1 cellular context compared by ENCODE assay signal in the genomic region with DNA sequence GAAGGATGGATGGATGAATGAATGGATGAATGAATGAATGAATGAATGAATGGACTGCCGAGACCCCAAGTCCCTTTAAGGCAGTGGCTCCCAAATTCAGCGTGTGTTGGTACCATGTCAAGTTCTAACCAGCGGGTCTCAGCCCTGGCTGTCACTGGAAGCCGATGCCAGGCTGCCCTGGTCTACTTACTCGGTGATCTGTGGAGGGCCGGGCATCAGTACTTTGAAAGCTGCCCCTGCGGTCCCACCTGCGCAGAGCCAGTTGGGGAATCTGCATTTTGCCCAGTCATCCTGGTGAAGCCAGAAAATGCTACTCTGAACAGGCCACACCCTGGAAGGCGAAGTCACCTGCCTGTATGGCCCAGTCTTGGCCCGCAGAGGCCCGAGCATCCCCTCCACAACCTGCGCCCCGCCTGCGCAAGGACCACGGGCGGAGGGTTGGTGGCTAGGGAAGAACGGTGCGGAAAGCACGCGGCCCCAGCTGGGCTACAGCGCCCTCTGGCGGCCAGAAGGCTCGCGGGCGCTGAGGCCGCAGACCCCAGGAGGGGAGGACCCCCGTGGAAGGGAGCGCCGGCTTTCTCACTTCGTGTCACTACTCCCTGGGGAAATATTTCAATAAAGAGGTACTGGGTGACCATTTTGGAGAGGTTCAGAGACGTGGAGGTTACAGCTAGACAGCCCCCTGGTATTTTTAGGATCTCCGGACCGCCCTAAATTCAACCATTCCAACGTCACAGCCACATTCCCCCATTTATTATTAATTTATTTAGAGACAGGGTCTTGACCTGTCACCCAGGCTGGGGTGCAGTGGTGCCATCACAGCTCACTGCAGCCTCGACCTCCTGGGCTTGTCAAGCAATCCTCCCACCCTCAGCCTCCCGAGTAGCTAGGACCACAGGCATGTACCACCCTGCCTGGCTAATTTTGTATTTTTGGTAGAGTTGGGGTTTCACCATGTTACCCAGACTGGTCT.
TF ChIP-seq lines count a peak whose summit lies in the region.

No MANE protein-coding gene starts in this region.

TF ChIP-seq in HepG2, 621 proteins besides CTCF, POLR2A, EP300 and RAD21 (continued from another document and continues in another):
- TF ChIP-seq THAP8 (CRISPR knock-in tag; IDR thresholded peaks at IDR 0.05; ENCODE audit: borderline replicate concordance) (no peak), ZNF7 (CRISPR knock-in tag; IDR thresholded peaks at IDR 0.05) (no peak), ZNF331 (CRISPR knock-in tag; IDR thresholded peaks at IDR 0.05) (no peak), ZNF781 (CRISPR knock-in tag; IDR thresholded peaks at IDR 0.05; ENCODE audit: borderline replicate concordance, not compliant biosample characterization) (peak; percentile 9), ZNF263 (CRISPR knock-in tag; IDR thresholded peaks at IDR 0.05) (peak; percentile 76), NR0B2 (CRISPR knock-in tag; IDR thresholded peaks at IDR 0.05) (0 out of 2 replicates have a peak, but pooled peaks have one; percentile 32), NR2F2 (IDR thresholded peaks at IDR 0.05; ENCODE audit: borderline replicate concordance, low read depth) (no peak), GABPB1 (CRISPR knock-in tag; IDR thresholded peaks at IDR 0.05) (peak; percentile 54; the same call in 1 of the 2 replicates), ATF3 (CRISPR knock-in tag; IDR thresholded peaks at IDR 0.05) (no peak), SOX13 (IDR thresholded peaks at IDR 0.05) (no peak), SOX13 (CRISPR knock-in tag; conservative IDR thresholded peaks at IDR 0.05 in 1 of 2, IDR thresholded peaks at IDR 0.05 in 1 of 2) (no peak), SIN3A (IDR thresholded peaks at IDR 0.05; ENCODE audit: borderline replicate concordance, low read depth, low read length) (no peak), ZNF607 (CRISPR knock-in tag; IDR thresholded peaks at IDR 0.05; ENCODE audit: borderline replicate concordance) (0 out of 2 replicates have a peak, but pooled peaks have one; percentile 21), CC2D1A (CRISPR knock-in tag; IDR thresholded peaks at IDR 0.05) (no peak), ZSCAN20 (CRISPR knock-in tag; IDR thresholded peaks at IDR 0.05; ENCODE audit: borderline replicate concordance) (no peak), TGIF2 (CRISPR knock-in tag; IDR thresholded peaks at IDR 0.05) (no peak), KLF6 (CRISPR knock-in tag; IDR thresholded peaks at IDR 0.05) (no peak), ZBTB1 (CRISPR knock-in tag; IDR thresholded peaks at IDR 0.05; ENCODE audit: borderline replicate concordance) (no peak), EED (CRISPR knock-in tag; IDR thresholded peaks at IDR 0.05) (0 out of 2 replicates have a peak, but pooled peaks have one; percentile 42), FOXP4 (CRISPR knock-in tag; IDR thresholded peaks at IDR 0.05) (no peak), CREM (IDR thresholded peaks at IDR 0.05) (no peak), CREM (CRISPR knock-in tag; IDR thresholded peaks at IDR 0.05) (no peak), ASH2L (IDR thresholded peaks at IDR 0.05; ENCODE audit: insufficient read length, low read depth, low read length) (no peak), ARID3A (IDR thresholded peaks at IDR 0.05; ENCODE audit: low read depth, low read length) (no peak), ZNF550 (CRISPR knock-in tag; IDR thresholded peaks at IDR 0.05; ENCODE audit: borderline replicate concordance) (no peak), ZNF746 (CRISPR knock-in tag; IDR thresholded peaks at IDR 0.05) (no peak), ZNF878 (CRISPR knock-in tag; IDR thresholded peaks at IDR 0.05) (no peak), ZBTB4 (CRISPR knock-in tag; IDR thresholded peaks at IDR 0.05; ENCODE audit: borderline replicate concordance) (no peak), ZNF335 (CRISPR knock-in tag; IDR thresholded peaks at IDR 0.05) (no peak), ELF3 (CRISPR knock-in tag; IDR thresholded peaks at IDR 0.05) (no peak), SALL1 (CRISPR knock-in tag; IDR thresholded peaks at IDR 0.05) (peak; percentile 50)
- TF ChIP-seq, protein P1, sequence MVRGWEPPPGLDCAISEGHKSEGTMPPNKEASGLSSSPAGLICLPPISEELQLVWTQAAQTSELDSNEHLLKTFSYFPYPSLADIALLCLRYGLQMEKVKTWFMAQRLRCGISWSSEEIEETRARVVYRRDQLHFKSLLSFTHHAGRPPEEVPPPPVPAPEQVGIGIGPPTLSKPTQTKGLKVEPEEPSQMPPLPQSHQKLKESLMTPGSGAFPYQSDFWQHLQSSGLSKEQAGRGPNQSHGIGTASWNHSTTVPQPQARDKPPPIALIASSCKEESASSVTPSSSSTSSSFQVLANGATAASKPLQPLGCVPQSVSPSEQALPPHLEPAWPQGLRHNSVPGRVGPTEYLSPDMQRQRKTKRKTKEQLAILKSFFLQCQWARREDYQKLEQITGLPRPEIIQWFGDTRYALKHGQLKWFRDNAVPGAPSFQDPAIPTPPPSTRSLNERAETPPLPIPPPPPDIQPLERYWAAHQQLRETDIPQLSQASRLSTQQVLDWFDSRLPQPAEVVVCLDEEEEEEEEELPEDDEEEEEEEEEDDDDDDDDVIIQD (CRISPR knock-in tag; IDR thresholded peaks at IDR 0.05; ENCODE audit: low read depth), result no peak
- TF ChIP-seq, protein P2, sequence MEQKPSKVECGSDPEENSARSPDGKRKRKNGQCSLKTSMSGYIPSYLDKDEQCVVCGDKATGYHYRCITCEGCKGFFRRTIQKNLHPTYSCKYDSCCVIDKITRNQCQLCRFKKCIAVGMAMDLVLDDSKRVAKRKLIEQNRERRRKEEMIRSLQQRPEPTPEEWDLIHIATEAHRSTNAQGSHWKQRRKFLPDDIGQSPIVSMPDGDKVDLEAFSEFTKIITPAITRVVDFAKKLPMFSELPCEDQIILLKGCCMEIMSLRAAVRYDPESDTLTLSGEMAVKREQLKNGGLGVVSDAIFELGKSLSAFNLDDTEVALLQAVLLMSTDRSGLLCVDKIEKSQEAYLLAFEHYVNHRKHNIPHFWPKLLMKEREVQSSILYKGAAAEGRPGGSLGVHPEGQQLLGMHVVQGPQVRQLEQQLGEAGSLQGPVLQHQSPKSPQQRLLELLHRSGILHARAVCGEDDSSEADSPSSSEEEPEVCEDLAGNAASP (CRISPR knock-in tag; IDR thresholded peaks at IDR 0.05; ENCODE audit: borderline replicate concordance), result no peak
- TF ChIP-seq, protein P3, sequence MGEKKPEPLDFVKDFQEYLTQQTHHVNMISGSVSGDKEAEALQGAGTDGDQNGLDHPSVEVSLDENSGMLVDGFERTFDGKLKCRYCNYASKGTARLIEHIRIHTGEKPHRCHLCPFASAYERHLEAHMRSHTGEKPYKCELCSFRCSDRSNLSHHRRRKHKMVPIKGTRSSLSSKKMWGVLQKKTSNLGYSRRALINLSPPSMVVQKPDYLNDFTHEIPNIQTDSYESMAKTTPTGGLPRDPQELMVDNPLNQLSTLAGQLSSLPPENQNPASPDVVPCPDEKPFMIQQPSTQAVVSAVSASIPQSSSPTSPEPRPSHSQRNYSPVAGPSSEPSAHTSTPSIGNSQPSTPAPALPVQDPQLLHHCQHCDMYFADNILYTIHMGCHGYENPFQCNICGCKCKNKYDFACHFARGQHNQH (CRISPR knock-in tag; IDR thresholded peaks at IDR 0.05), result 0 out of 2 replicates have a peak, but pooled peaks have one; percentile 22
- TF ChIP-seq, protein P4, sequence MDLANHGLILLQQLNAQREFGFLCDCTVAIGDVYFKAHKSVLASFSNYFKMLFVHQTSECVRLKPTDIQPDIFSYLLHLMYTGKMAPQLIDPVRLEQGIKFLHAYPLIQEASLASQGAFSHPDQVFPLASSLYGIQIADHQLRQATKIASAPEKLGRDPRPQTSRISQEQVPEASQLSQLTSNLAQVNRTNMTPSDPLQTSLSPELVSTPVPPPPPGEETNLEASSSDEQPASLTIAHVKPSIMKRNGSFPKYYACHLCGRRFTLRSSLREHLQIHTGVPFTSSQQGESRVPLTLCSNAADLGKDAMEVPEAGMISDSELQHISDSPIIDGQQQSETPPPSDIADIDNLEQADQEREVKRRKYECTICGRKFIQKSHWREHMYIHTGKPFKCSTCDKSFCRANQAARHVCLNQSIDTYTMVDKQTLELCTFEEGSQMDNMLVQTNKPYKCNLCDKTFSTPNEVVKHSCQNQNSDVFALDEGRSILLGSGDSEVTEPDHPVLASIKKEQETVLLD (CRISPR knock-in tag; IDR thresholded peaks at IDR 0.05; ENCODE audit: low read depth), result no peak
